Comparison of ENCODE assay signal across 1 cellular context in the genomic region with DNA sequence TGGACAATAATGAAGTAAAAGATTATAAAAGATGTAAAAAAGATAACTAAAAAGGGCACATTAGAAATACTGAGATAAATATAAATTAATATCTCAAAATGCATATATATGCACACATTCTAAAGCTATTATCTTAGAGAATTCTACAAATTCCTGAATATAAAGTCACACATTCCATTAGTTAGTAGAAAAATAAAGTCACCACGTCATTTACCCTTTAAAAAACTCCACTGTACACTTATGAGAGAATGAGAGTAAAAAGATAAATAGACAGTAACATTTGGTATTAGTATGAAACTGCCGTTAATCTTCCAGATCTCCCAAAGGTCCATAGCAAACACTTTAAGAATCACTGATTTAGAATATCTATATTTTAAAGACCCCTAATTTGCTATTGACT.
A peak's percentile ranks its signal among the peaks of the same experiment; 100 is the strongest.
TF ChIP-seq lines count a peak whose summit lies in the region.

No MANE protein-coding gene starts in this region.

TF ChIP-seq in SK-N-SH, 30 proteins besides CTCF, POLR2A, EP300 and RAD21 (continued from another document):
- TF ChIP-seq REST (IDR thresholded peaks at IDR 0.05; ENCODE audit: low read depth, low read length) (no peak), YY1 (IDR thresholded peaks at IDR 0.05; ENCODE audit: low read depth) (no peak), FOSL2 (IDR thresholded peaks at IDR 0.05; ENCODE audit: borderline replicate concordance, low read depth) (peak; percentile 23; the same call in 1 of the 2 replicates), SMC3 (IDR thresholded peaks at IDR 0.05; ENCODE audit: low read depth, low read length) (no peak), TEAD4 (IDR thresholded peaks at IDR 0.05; ENCODE audit: borderline replicate concordance, insufficient read depth) (peak; percentile 14; the same call in 1 of the 2 replicates), POLR2AphosphoS5 (IDR thresholded peaks at IDR 0.05; ENCODE audit: low read depth, low read length) (no peak), CHD2 (IDR thresholded peaks at IDR 0.05; ENCODE audit: low read length, partially characterized antibody) (no peak), RXRA (IDR thresholded peaks at IDR 0.05; ENCODE audit: borderline replicate concordance, low read depth) (no peak), GATA2 (CRISPR knock-in tag; IDR thresholded peaks at IDR 0.05) (no peak), SIN3A (IDR thresholded peaks at IDR 0.05; ENCODE audit: borderline replicate concordance, low read depth, low read length) (no peak)
- TF ChIP-seq, protein P1, sequence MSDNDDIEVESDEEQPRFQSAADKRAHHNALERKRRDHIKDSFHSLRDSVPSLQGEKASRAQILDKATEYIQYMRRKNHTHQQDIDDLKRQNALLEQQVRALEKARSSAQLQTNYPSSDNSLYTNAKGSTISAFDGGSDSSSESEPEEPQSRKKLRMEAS (IDR thresholded peaks at IDR 0.05; ENCODE audit: low read depth) = no peak
- TF ChIP-seq, protein P2, sequence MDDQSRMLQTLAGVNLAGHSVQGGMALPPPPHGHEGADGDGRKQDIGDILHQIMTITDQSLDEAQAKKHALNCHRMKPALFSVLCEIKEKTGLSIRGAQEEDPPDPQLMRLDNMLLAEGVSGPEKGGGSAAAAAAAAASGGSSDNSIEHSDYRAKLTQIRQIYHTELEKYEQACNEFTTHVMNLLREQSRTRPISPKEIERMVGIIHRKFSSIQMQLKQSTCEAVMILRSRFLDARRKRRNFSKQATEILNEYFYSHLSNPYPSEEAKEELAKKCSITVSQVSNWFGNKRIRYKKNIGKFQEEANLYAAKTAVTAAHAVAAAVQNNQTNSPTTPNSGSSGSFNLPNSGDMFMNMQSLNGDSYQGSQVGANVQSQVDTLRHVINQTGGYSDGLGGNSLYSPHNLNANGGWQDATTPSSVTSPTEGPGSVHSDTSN (IDR thresholded peaks at IDR 0.05) = no peak
